ENCODE assay signal across 14 cellular contexts in the genomic region with DNA sequence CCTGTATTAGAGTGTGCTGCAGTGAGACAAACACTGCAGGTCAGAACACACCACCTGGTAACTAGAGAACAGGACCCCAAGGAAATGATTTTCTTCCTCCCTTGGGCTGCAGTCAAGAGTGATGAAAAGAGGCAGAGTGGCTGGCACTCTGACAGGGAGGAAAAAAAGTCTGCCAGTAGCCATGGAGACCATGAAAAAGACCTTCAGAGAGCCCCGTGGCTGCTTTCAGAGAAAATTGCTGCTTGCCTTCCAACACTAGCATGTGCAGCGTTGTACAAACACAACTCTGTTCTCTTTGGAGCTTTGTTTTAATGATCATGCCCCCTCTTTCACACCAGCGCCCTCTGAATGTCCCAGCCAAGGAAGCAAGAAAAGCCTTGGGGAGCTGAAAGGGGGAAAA.
A peak's percentile ranks its signal among the peaks of the same experiment; 100 is the strongest.
DNase-seq lines count a peak whose midpoint lies in the region; ATAC-seq, FAIRE-seq and TF ChIP-seq lines count a peak whose summit lies in the region.
"Had no signal": no experiment of that assay in that cellular context is flagged by ENCODE, and none has a peak within 500 bp of the region (broad histone marks: within the 10 kb centered on the region; RNA-seq: fewer than 3 reads in every experiment).

No MANE protein-coding gene starts in this region.

- no peaks in the 10 kb centered on the region for H3K9me3 ChIP-seq in BLaER1
- H3K9me3 ChIP-seq in endothelial cell of umbilical vein (replicated peaks; ENCODE audit: control insufficient read depth, insufficient read depth, low read length): no peaks in the 10 kb centered on the region
- no peaks in the 10 kb centered on the region for H3K9me3 ChIP-seq in neuron (ENCODE audit: low read length)
- H3K9me3 ChIP-seq: vagina had no signal

- H3K36me3 ChIP-seq in BLaER1: no peaks in the 10 kb centered on the region
- H3K36me3 ChIP-seq in endothelial cell of umbilical vein (ENCODE audit: control insufficient read depth in 2 of 2, extremely low read depth in 1 of 2, insufficient read depth in 2 of 2, low read length in 2 of 2): no peaks in the 10 kb centered on the region
- no peaks in the 10 kb centered on the region for H3K36me3 ChIP-seq in neuron (ENCODE audit: insufficient read depth, low read length)
- H3K36me3 ChIP-seq: vagina had no signal

- no peaks in the 10 kb centered on the region for H4K20me1 ChIP-seq in BLaER1
- no peaks in the 10 kb centered on the region for H4K20me1 ChIP-seq in endothelial cell of umbilical vein (replicated peaks; ENCODE audit: control insufficient read depth, extremely low read depth, insufficient read depth, low read length)

- intact Hi-C loops in endothelial cell of umbilical vein (cut with micrococcal nuclease): no loop called here

- peak overlapping the region; percentile 46 for H3K9ac ChIP-seq in BLaER1
- H3K9ac ChIP-seq in endothelial cell of umbilical vein (replicated peaks; ENCODE audit: extremely low read depth, insufficient read depth, low read length): no peak overlapping the region

- POLR2A ChIA-PET in endothelial cell of umbilical vein (lab: Charles Lee): no interaction called here

- peak; percentile 66 for FAIRE-seq in endothelial cell of umbilical vein (lab: Jason Lieb, UNC)

- no peaks in the 10 kb centered on the region for H3K9me1 ChIP-seq in endothelial cell of umbilical vein (replicated peaks; ENCODE audit: control insufficient read depth, extremely low read depth, insufficient read depth, low read length)

- H2AFZ ChIP-seq in endothelial cell of umbilical vein (ENCODE audit: low read depth, low read length): peak overlapping the region; percentile 45
- peak overlapping the region; percentile 4 for H2AFZ ChIP-seq in neuron (ENCODE audit: low read depth, low read length)

- H3K4me2 ChIP-seq in BLaER1 (peak overlapping the region; percentile 67), endothelial cell of umbilical vein (ENCODE audit: insufficient read depth, low read length) (no peak overlapping the region)

- no peak for ATAC-seq in omental fat pad (ENCODE audit: low FRiP score)
- ATAC-seq: T-cell had no signal

- H3K4me1 ChIP-seq in BLaER1 (peaks cover 60% of the 10 kb centered on the region), endothelial cell of umbilical vein (ENCODE audit: control insufficient read depth, extremely low read depth, insufficient read depth, low read length) (peaks cover 35% of the 10 kb centered on the region), neuron (ENCODE audit: insufficient read depth, low read length) (peaks cover 21% of the 10 kb centered on the region)
- H3K4me1 ChIP-seq: vagina had no signal

- no peak for TF ChIP-seq POLR2A in endothelial cell of umbilical vein (IDR thresholded peaks at IDR 0.05; ENCODE audit: low read depth, low read length)

- CTCF ChIA-PET in endothelial cell of umbilical vein (lab: Charles Lee): interaction anchor here (1.2 to 1.6 kb wide), 4 partner anchors 15 to 40 kb away, joined by 3 to 6 read pairs (median 5); no protein-coding TSS in a partner anchor

- TF ChIP-seq CTCF in endothelial cell of umbilical vein (IDR thresholded peaks at IDR 0.05; ENCODE audit: extremely low read depth in 1 of 2, insufficient read depth in 1 of 2, low read depth in 1 of 2, low read length in 2 of 2) (no peak), omental fat pad (IDR thresholded peaks at IDR 0.05) (no peak)

- H3K27me3 ChIP-seq in BLaER1: no peaks in the 10 kb centered on the region
- no peaks in the 10 kb centered on the region for H3K27me3 ChIP-seq in endothelial cell of umbilical vein (ENCODE audit: control insufficient read depth in 2 of 2, insufficient read depth in 2 of 2, low read length in 2 of 2)
- no peaks in the 10 kb centered on the region for H3K27me3 ChIP-seq in neuron (ENCODE audit: insufficient read depth, low read length)
- H3K27me3 ChIP-seq: vagina had no signal

- DNase-seq in NCI-H1436 treated with DMSO at 0.1 percent for 48 hours (lab: John Stamatoyannopoulos, UW) (peak; percentile 28), endothelial cell of umbilical vein (ENCODE audit: low read depth, low spot score) (peak; percentile 90), omental fat pad (ENCODE audit: low spot score) (no peak), T1000 (lab: John Stamatoyannopoulos, UW) (no peak), SIG-M5 treated with dmso at 0.1 percent for 504 hours (lab: John Stamatoyannopoulos, UW; ENCODE audit: unreplicated experiment) (no peak), T-helper 9 cell (no peak)
- DNase-seq: activated CD8-positive, alpha-beta memory T cell treated with anti-CD3 and anti-CD28 coated beads for 24 hours; activated naive CD4-positive, alpha-beta T cell treated with anti-CD3 and anti-CD28 coated beads, Interleukin-2, amount 50 U/mL, for 16 hours; effector CD4-positive, alpha-beta T cell; mammary epithelial cell; T-cell had no signal

- BruUV-seq in endothelial cell of umbilical vein (replicated peaks; lab: Mats Ljungman, UMichigan): no TSS peak

- H3K27ac ChIP-seq in BLaER1: peak overlapping the region; percentile 32; the same call in 1 of the 2 replicates
- H3K27ac ChIP-seq in endothelial cell of umbilical vein (ENCODE audit: insufficient read depth, low read depth, low read length): no peak overlapping the region
- H3K27ac ChIP-seq: vagina had no signal

- H3K4me3 ChIP-seq in BLaER1 (no peak overlapping the region), endothelial cell of umbilical vein (replicated peaks in 1 of 3; ENCODE audit: insufficient read depth in 1 of 3, low read depth in 1 of 3, low read length in 3 of 3) (no peak overlapping the region), neuron (ENCODE audit: low read length) (no peak overlapping the region)
- H3K4me3 ChIP-seq: vagina had no signal

- dilution Hi-C loops in endothelial cell of umbilical vein (cut with MboI; ENCODE audit: extremely low pct_ligation_motif_present, low sequenced_read_pairs): no loop called here

- no peaks in the 10 kb centered on the region for H3K79me2 ChIP-seq in endothelial cell of umbilical vein (ENCODE audit: control insufficient read depth, insufficient read depth, low read length)

TF ChIP-seq in endothelial cell of umbilical vein, 7 proteins besides CTCF, POLR2A, EP300 and RAD21:
- TF ChIP-seq MYC (IDR thresholded peaks at IDR 0.05; ENCODE audit: low read depth, low read length): no peak
- TF ChIP-seq GATA2 (IDR thresholded peaks at IDR 0.05; ENCODE audit: insufficient read depth, insufficient read length, low read depth, low read length): no peak
- TF ChIP-seq POLR2AphosphoS5 (IDR thresholded peaks at IDR 0.05; ENCODE audit: insufficient read depth, low read depth, low read length): no peak
- TF ChIP-seq, protein P1, sequence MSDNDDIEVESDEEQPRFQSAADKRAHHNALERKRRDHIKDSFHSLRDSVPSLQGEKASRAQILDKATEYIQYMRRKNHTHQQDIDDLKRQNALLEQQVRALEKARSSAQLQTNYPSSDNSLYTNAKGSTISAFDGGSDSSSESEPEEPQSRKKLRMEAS (IDR thresholded peaks at IDR 0.05; ENCODE audit: insufficient read depth, insufficient read length): no peak
- TF ChIP-seq FOS (IDR thresholded peaks at IDR 0.05; ENCODE audit: borderline replicate concordance, insufficient read depth, low read length): no peak
- no peak for TF ChIP-seq JUN (IDR thresholded peaks at IDR 0.05; ENCODE audit: borderline replicate concordance, insufficient read depth, insufficient read length, low read depth)
- TF ChIP-seq EZH2 (IDR thresholded peaks at IDR 0.05; ENCODE audit: borderline replicate concordance, low read depth, low read length, severe bottlenecking): no peak

Comparison
In these comparisons a context has a peak if more than half of its experiments do, and no peak if none do; other contexts are left out.
1. DNase-seq: peak in NCI-H1436 treated with DMSO at 0.1 percent for 48 hours (single experiment) and endothelial cell of umbilical vein (single experiment); none in omental fat pad (single experiment), T1000 (single experiment), SIG-M5 treated with dmso at 0.1 percent for 504 hours (single experiment) and T-helper 9 cell (single experiment).